Comparison of ENCODE assay signal across 14 cellular contexts in genomic region chr4:67885727-67886126, GRCh38. TPM values are rescaled to one million over a fixed set of nuclear protein-coding genes. Genes with fewer than 3 reads are reported as not detected.
DNase-seq lines count a peak whose midpoint lies in the region; ATAC-seq, FAIRE-seq and TF ChIP-seq lines count a peak whose summit lies in the region.
"Had no signal": no experiment of that assay in that cellular context is flagged by ENCODE, and none has a peak within 500 bp of the region (broad histone marks: within the 10 kb centered on the region; RNA-seq: fewer than 3 reads in every experiment).

No MANE protein-coding gene starts in this region.

- H3F3A ChIP-seq in PC-3 (ENCODE audit: low read length, unreplicated experiment) (peaks cover 4% of the 10 kb centered on the region), PC-9 (ENCODE audit: insufficient read depth, low read depth) (0 out of 2 replicates have a peak, but pooled peaks cover 3% of the 10 kb centered on the region)

- TF ChIP-seq CTCF in PC-3 (conservative IDR thresholded peaks at IDR 0.05; ENCODE audit: low read depth, low read length), result no peak
- TF ChIP-seq CTCF in endothelial cell of umbilical vein (IDR thresholded peaks at IDR 0.05; ENCODE audit: extremely low read depth in 1 of 2, insufficient read depth in 1 of 2, low read depth in 1 of 2, low read length in 2 of 2), result no peak
- TF ChIP-seq CTCF in PC-9 (conservative IDR thresholded peaks at IDR 0.05), result no peak

- FAIRE-seq in endothelial cell of umbilical vein (lab: Jason Lieb, UNC), result peak; percentile 84
- no peak for FAIRE-seq in GM12892 (lab: Jason Lieb, UNC)
- FAIRE-seq: HTR-8/SVneo had no signal

- peak overlapping the region; percentile 15 to 46 for H3K27ac Mint-ChIP-seq in natural killer cell treated with Interleukin-12 subunit alpha and Interleukin-12 subunit beta and Interleukin-15 and Interleukin-18, amount 100 ng/mL, for 72 hours
- H3K27ac Mint-ChIP-seq: stimulated activated memory B cell treated with anti-CD40 and anti-IgM and Interleukin-4, amounts not matched to agents 10 μg/mL and 1 μg/mL and 100 μg/mL, for 72 hours had no signal

- H3K9me1 ChIP-seq in endothelial cell of umbilical vein (replicated peaks; ENCODE audit: control insufficient read depth, extremely low read depth, insufficient read depth, low read length), result no peaks in the 10 kb centered on the region

- H3K9me2 ChIP-seq in PC-3 (replicated peaks; ENCODE audit: low read length), result no peaks in the 10 kb centered on the region
- no peaks in the 10 kb centered on the region for H3K9me2 ChIP-seq in PC-9 (ENCODE audit: insufficient read depth)

- H3K4me1 ChIP-seq in PC-3 (ENCODE audit: insufficient read depth, low read length) (peaks cover 24% of the 10 kb centered on the region), endothelial cell of umbilical vein (ENCODE audit: control insufficient read depth, extremely low read depth, insufficient read depth, low read length) (peaks cover 18% of the 10 kb centered on the region), PC-9 (replicated peaks; ENCODE audit: insufficient read depth) (no peaks in the 10 kb centered on the region)

- H3K9me3 ChIP-seq in PC-3 (ENCODE audit: low read length) (no peaks in the 10 kb centered on the region), endothelial cell of umbilical vein (replicated peaks; ENCODE audit: control insufficient read depth, insufficient read depth, low read length) (no peaks in the 10 kb centered on the region), PC-9 (ENCODE audit: insufficient read depth, low read depth) (no peaks in the 10 kb centered on the region)

- dilution Hi-C loops in endothelial cell of umbilical vein (cut with MboI; ENCODE audit: extremely low pct_ligation_motif_present, low sequenced_read_pairs), result no loop called here

- peak overlapping the region; percentile 28 for H3K4me3 Mint-ChIP-seq in natural killer cell treated with Interleukin-12 subunit alpha and Interleukin-12 subunit beta and Interleukin-15 and Interleukin-18, amount 100 ng/mL, for 72 hours
- H3K4me3 Mint-ChIP-seq: stimulated activated memory B cell treated with anti-CD40 and anti-IgM and Interleukin-4, amounts not matched to agents 10 μg/mL and 1 μg/mL and 100 μg/mL, for 72 hours had no signal

- peaks cover 18 to 22% of the 10 kb centered on the region in 2 donors for H3K4me1 Mint-ChIP-seq in natural killer cell treated with Interleukin-12 subunit alpha and Interleukin-12 subunit beta and Interleukin-15 and Interleukin-18, amount 100 ng/mL, for 72 hours (ENCODE audit: low read depth in 2 of 2)

- POLR2A ChIA-PET in PC-3 (lab: Charles Lee; ENCODE audit: unreplicated experiment), result interaction anchor here (0.6 to 1.0 kb wide), 2 partner anchors 23 to 168 kb away, joined by 4 to 5 read pairs; no protein-coding TSS in a partner anchor
- POLR2A ChIA-PET in endothelial cell of umbilical vein (lab: Charles Lee), result no interaction called here
- POLR2A ChIA-PET in PC-9 (lab: Charles Lee; ENCODE audit: unreplicated experiment), result no interaction called here

- H4K20me1 ChIP-seq in PC-3 (ENCODE audit: low read length), result no peaks in the 10 kb centered on the region
- no peaks in the 10 kb centered on the region for H4K20me1 ChIP-seq in endothelial cell of umbilical vein (replicated peaks; ENCODE audit: control insufficient read depth, extremely low read depth, insufficient read depth, low read length)
- H4K20me1 ChIP-seq in PC-9 (ENCODE audit: insufficient read depth), result no peaks in the 10 kb centered on the region

- DNase-seq in EL (peak; percentile 96), PC-3 (peak; percentile 94), endothelial cell of umbilical vein (ENCODE audit: low read depth, low spot score) (peak; percentile 91), NCI-H187 treated with DMSO at 0.1 percent for 48 hours (lab: John Stamatoyannopoulos, UW) (no peak), GM12892 (ENCODE audit: insufficient read length) (no peak), PC-9 (no peak)
- no peak for DNase-seq in natural killer cell treated with Interleukin-12 subunit alpha and Interleukin-12 subunit beta and Interleukin-15 and Interleukin-18, amount 100 ng/mL, for 72 hours (ENCODE audit: low spot score)
- DNase-seq: effector CD4-positive, alpha-beta T cell; NCI-H446 treated with DMSO at 0.1 percent for 48 hours had no signal

- H3K9me3 Mint-ChIP-seq in natural killer cell treated with Interleukin-12 subunit alpha and Interleukin-12 subunit beta and Interleukin-15 and Interleukin-18, amount 100 ng/mL, for 72 hours, result no peaks in the 10 kb centered on the region
- H3K9me3 Mint-ChIP-seq: stimulated activated memory B cell treated with anti-CD40 and anti-IgM and Interleukin-4, amounts not matched to agents 10 μg/mL and 1 μg/mL and 100 μg/mL, for 72 hours had no signal

- H3K36me3 ChIP-seq in PC-3 (ENCODE audit: low read depth, low read length) (no peaks in the 10 kb centered on the region), endothelial cell of umbilical vein (ENCODE audit: control insufficient read depth in 2 of 2, extremely low read depth in 1 of 2, insufficient read depth in 2 of 2, low read length in 2 of 2) (no peaks in the 10 kb centered on the region), PC-9 (ENCODE audit: low read depth) (no peaks in the 10 kb centered on the region)

- H3K9ac ChIP-seq in PC-3 (ENCODE audit: low read length), result peak overlapping the region; percentile 63
- H3K9ac ChIP-seq in endothelial cell of umbilical vein (replicated peaks; ENCODE audit: extremely low read depth, insufficient read depth, low read length), result peak overlapping the region; percentile 82

- intact Hi-C loops in PC-3 (cut with micrococcal nuclease), result loop anchor here (1.0 kb wide), 1 partner anchor 184 kb away; the partner anchor contains the start of gene UBA6
- intact Hi-C loops in endothelial cell of umbilical vein (cut with micrococcal nuclease), result loop anchor here (1.0 kb wide), 2 partner anchors 25 to 465 kb away; partner anchors contain the start of gene YTHDC1
- intact Hi-C loops in PC-9 (cut with micrococcal nuclease; ENCODE audit: unreplicated experiment), result no loop called here

- CTCF ChIA-PET in PC-3 (lab: Charles Lee), result interaction anchor here (0.7 to 0.9 kb wide), 2 partner anchors 24 to 25 kb away, joined by 3 to 5 read pairs; no protein-coding TSS in a partner anchor
- CTCF ChIA-PET in endothelial cell of umbilical vein (lab: Charles Lee), result interaction anchor here (1.0 to 1.9 kb wide), 6 partner anchors 16 to 185 kb away, joined by 3 to 14 read pairs (median 4); partner anchors contain the start of gene UBA6
- CTCF ChIA-PET in PC-9 (lab: Charles Lee), result no interaction called here

- peak; percentile 91 for ATAC-seq in PC-3
- no peak for ATAC-seq in natural killer cell treated with Interleukin-12 subunit alpha and Interleukin-12 subunit beta and Interleukin-15 and Interleukin-18, amount 100 ng/mL, for 72 hours
- ATAC-seq in GM19035 (IDR thresholded peaks at IDR 0.05; ENCODE audit: unreplicated experiment), result no peak
- ATAC-seq: left lobe of liver; stimulated activated memory B cell treated with anti-CD40 and anti-IgM and Interleukin-4, amounts not matched to agents 10 μg/mL and 1 μg/mL and 100 μg/mL, for 72 hours had no signal

- H3K27me3 ChIP-seq in PC-3 (ENCODE audit: low read length) (no peaks in the 10 kb centered on the region), endothelial cell of umbilical vein (ENCODE audit: control insufficient read depth in 2 of 2, insufficient read depth in 2 of 2, low read length in 2 of 2) (no peaks in the 10 kb centered on the region), PC-9 (ENCODE audit: insufficient read depth, low read depth) (no peaks in the 10 kb centered on the region)

- peak overlapping the region; percentile 45; the same call in 1 of the 2 replicates for H3K4me3 ChIP-seq in PC-3 (ENCODE audit: low read length)
- H3K4me3 ChIP-seq in endothelial cell of umbilical vein (replicated peaks in 1 of 3; ENCODE audit: insufficient read depth in 1 of 3, low read depth in 1 of 3, low read length in 3 of 3), result peak overlapping the region in 1 of 3 experiments; percentile 40
- no peak overlapping the region for H3K4me3 ChIP-seq in PC-9
- H3K4me3 ChIP-seq: skin epidermis had no signal

- H3K79me2 ChIP-seq in PC-3 (ENCODE audit: low read length), result no peaks in the 10 kb centered on the region
- no peaks in the 10 kb centered on the region for H3K79me2 ChIP-seq in endothelial cell of umbilical vein (ENCODE audit: control insufficient read depth, insufficient read depth, low read length)
- H3K79me2 ChIP-seq in PC-9 (ENCODE audit: low read depth), result no peaks in the 10 kb centered on the region

- H3K4me2 ChIP-seq in PC-3 (ENCODE audit: low read length) (peak overlapping the region; percentile 66), endothelial cell of umbilical vein (ENCODE audit: insufficient read depth, low read length) (peak overlapping the region; percentile 86), PC-9 (no peak overlapping the region)

- H2AFZ ChIP-seq in PC-3 (ENCODE audit: low read length) (peak overlapping the region; percentile 53), endothelial cell of umbilical vein (ENCODE audit: low read depth, low read length) (peak overlapping the region; percentile 63), PC-9 (no peak overlapping the region)

- BruUV-seq in PC-3 (replicated peaks; lab: Mats Ljungman, UMichigan) (no TSS peak), endothelial cell of umbilical vein (replicated peaks; lab: Mats Ljungman, UMichigan) (TSS peak; percentile 87), PC-9 (replicated peaks; lab: Mats Ljungman, UMichigan) (no TSS peak)

- H3K27ac ChIP-seq in PC-3 (ENCODE audit: low read length) (peak overlapping the region; percentile 95), endothelial cell of umbilical vein (ENCODE audit: insufficient read depth, low read depth, low read length) (peak overlapping the region; percentile 96), PC-9 (no peak overlapping the region)

- H3K27me3 Mint-ChIP-seq in natural killer cell treated with Interleukin-12 subunit alpha and Interleukin-12 subunit beta and Interleukin-15 and Interleukin-18, amount 100 ng/mL, for 72 hours, result no peaks in the 10 kb centered on the region

- H3K36me3 Mint-ChIP-seq in natural killer cell treated with Interleukin-12 subunit alpha and Interleukin-12 subunit beta and Interleukin-15 and Interleukin-18, amount 100 ng/mL, for 72 hours, result no peaks in the 10 kb centered on the region
- H3K36me3 Mint-ChIP-seq: stimulated activated memory B cell treated with anti-CD40 and anti-IgM and Interleukin-4, amounts not matched to agents 10 μg/mL and 1 μg/mL and 100 μg/mL, for 72 hours had no signal

- TF ChIP-seq POLR2A in endothelial cell of umbilical vein (IDR thresholded peaks at IDR 0.05; ENCODE audit: low read depth, low read length), result no peak
- no peak for TF ChIP-seq POLR2A in GM12892 (IDR thresholded peaks at IDR 0.05; ENCODE audit: low read depth, low read length)

RNA-seq across cellular contexts. Expression of gene TMPRSS11D, which starts 1.9 kb away (rescaled TPM):
- total RNA-seq in PC-3 (2014; rRNA removed), result not detected in 2 replicates
- total RNA-seq in endothelial cell of umbilical vein, result not detected in 2 replicates
- polyA plus RNA-seq in endothelial cell of umbilical vein, result 0.03 TPM in 1 of 2 replicates, not detected in the other
- polyA plus RNA-seq in endothelial cell of umbilical vein (2011; cell fraction: cytosol; rRNA removed), result not detected in 2 replicates
- polyA plus RNA-seq in endothelial cell of umbilical vein (2011; cell fraction: nucleus; rRNA removed), result not detected in 2 replicates
- polyA plus RNA-seq in endothelial cell of umbilical vein (2012), result not detected in 2 replicates
- polyA minus RNA-seq in endothelial cell of umbilical vein, result not detected in 2 replicates
- polyA minus RNA-seq in endothelial cell of umbilical vein (2011; cell fraction: cytosol; rRNA and poly(A)+ RNA removed), result not detected
- not detected in 2 replicates for polyA minus RNA-seq in endothelial cell of umbilical vein (2011; cell fraction: nucleus; rRNA and poly(A)+ RNA removed)
- total RNA-seq in natural killer cell treated with Interleukin-12 subunit alpha and Interleukin-12 subunit beta and Interleukin-15 and Interleukin-18, amount 100 ng/mL, for 72 hours, result not detected
- polyA plus RNA-seq in GM12892 (2012; ENCODE audit: missing spikeins), result not detected
- not detected in 2 replicates for total RNA-seq in PC-9 (2021)
- total RNA-seq: left lobe of liver had no signal

Comparison
In these comparisons a context has a peak if more than half of its experiments do, and no peak if none do; other contexts are left out.
1. DNase-seq: peak in EL (single experiment), PC-3 (single experiment) and endothelial cell of umbilical vein (single experiment); none in natural killer cell treated with Interleukin-12 subunit alpha and Interleukin-12 subunit beta and Interleukin-15 and Interleukin-18, amount 100 ng/mL, for 72 hours (single experiment), NCI-H187 treated with DMSO at 0.1 percent for 48 hours (single experiment), GM12892 (single experiment) and PC-9 (0 of 2).